Comparison of ENCODE assay signal across 11 cellular contexts in genomic region chr1:206700445-206701036, GRCh38. TPM values are rescaled to one million over a fixed set of nuclear protein-coding genes. Genes with fewer than 3 reads are reported as not detected.
DNase-seq lines count a peak whose midpoint lies in the region; ATAC-seq, FAIRE-seq and TF ChIP-seq lines count a peak whose summit lies in the region.
"Had no signal": no experiment of that assay in that cellular context is flagged by ENCODE, and none has a peak within 500 bp of the region (broad histone marks: within the 10 kb centered on the region; RNA-seq: fewer than 3 reads in every experiment).

No MANE protein-coding gene starts in this region.

- intact Hi-C loops in left ventricle myocardium inferior (cut with micrococcal nuclease) (no loop called here), thyroid gland (cut with DNase I) (no loop called here)

- WGBS in thyroid gland, 2 donors: 55 to 72% methylated on average over 2 of the region's 2 CpGs

- peaks cover 88% of the 10 kb centered on the region for H3K4me1 Mint-ChIP-seq in activated T-cell treated with anti-CD3 and anti-CD28 coated beads, Interleukin-2, amount 50 U/mL, for 72 hours (ENCODE audit: low read depth)

- H3K4me3 Mint-ChIP-seq in activated T-cell treated with anti-CD3 and anti-CD28 coated beads, Interleukin-2, amount 50 U/mL, for 72 hours: no peak overlapping the region
- H3K4me3 Mint-ChIP-seq: mesothelial cell of epicardium had no signal

- peak overlapping the region; percentile 36 for H3K27ac Mint-ChIP-seq in activated T-cell treated with anti-CD3 and anti-CD28 coated beads, Interleukin-2, amount 50 U/mL, for 72 hours
- H3K27ac Mint-ChIP-seq: mesothelial cell of epicardium had no signal

- no peaks in the 10 kb centered on the region for H3K9me3 ChIP-seq in left ventricle myocardium inferior (replicated peaks)
- no peaks in the 10 kb centered on the region for H3K9me3 ChIP-seq in thyroid gland

- H3K36me3 ChIP-seq in left ventricle myocardium inferior (peaks cover 8% of the 10 kb centered on the region), thyroid gland (no peaks in the 10 kb centered on the region)

- DNase-seq in activated T-cell treated with anti-CD3 and anti-CD28 coated beads, Interleukin-2, amount 50 U/mL, for 72 hours: no peak
- no peak for DNase-seq in activated T-cell treated with anti-CD3 and anti-CD28 coated beads, Interleukin-2, amount 50 U/mL, for 48 hours
- DNase-seq in SHP77 (lab: John Stamatoyannopoulos, UW) (peak; percentile 83 to 84), left ventricle myocardium inferior (no peak), thyroid gland (no peak), KBM-7 (no peak), GM12891 (ENCODE audit: insufficient read length, low spot score) (no peak)
- DNase-seq in activated CD4-positive, alpha-beta T cell treated with anti-CD3 and anti-CD28 coated beads for 48 hours: no peak
- DNase-seq: activated T-cell treated with anti-CD3 and anti-CD28 coated beads for 4 hours had no signal

- no peak for TF ChIP-seq CTCF in left ventricle myocardium inferior (IDR thresholded peaks at IDR 0.05; ENCODE audit: borderline replicate concordance)
- TF ChIP-seq CTCF in thyroid gland (IDR thresholded peaks at IDR 0.05): no peak

- ATAC-seq in activated T-cell treated with anti-CD3 and anti-CD28 coated beads, Interleukin-2, amount 50 U/mL, for 72 hours (replicated peaks in 1 of 2): no peak

- H3K27ac ChIP-seq in left ventricle myocardium inferior (replicated peaks) (peak overlapping the region; percentile 97), thyroid gland (peak overlapping the region in 2 of 3 donors; percentile 5 to 29)

- H3K4me3 ChIP-seq in left ventricle myocardium inferior (peak overlapping the region; percentile 16), thyroid gland (replicated peaks in 1 of 3) (no peak overlapping the region)

- FAIRE-seq in GM12891 (lab: Jason Lieb, UNC): no peak
- FAIRE-seq: GM18507 had no signal

- H3K27me3 ChIP-seq in left ventricle myocardium inferior (ENCODE audit: low read depth) (no peaks in the 10 kb centered on the region), thyroid gland (no peaks in the 10 kb centered on the region)

- H3K36me3 Mint-ChIP-seq in activated T-cell treated with anti-CD3 and anti-CD28 coated beads, Interleukin-2, amount 50 U/mL, for 72 hours (ENCODE audit: insufficient read depth in 2 of 2): peaks cover 2 to 16% of the 10 kb centered on the region in 2 donors

- H3K4me1 ChIP-seq in left ventricle myocardium inferior (peaks cover 100% of the 10 kb centered on the region), thyroid gland (peaks cover 22 to 65% of the 10 kb centered on the region in 2 donors)

- H3K9me3 Mint-ChIP-seq in activated T-cell treated with anti-CD3 and anti-CD28 coated beads, Interleukin-2, amount 50 U/mL, for 72 hours: no peaks in the 10 kb centered on the region
- H3K9me3 Mint-ChIP-seq: mesothelial cell of epicardium had no signal

- in situ Hi-C loops in KBM-7 (cut with MboI; ENCODE audit: low pct_unique_long_range_greater_than_20kb, low sequenced_read_pairs): no loop called here

- TF ChIP-seq POLR2A in thyroid gland (IDR thresholded peaks at IDR 0.05) (no peak), GM12891 (IDR thresholded peaks at IDR 0.05; ENCODE audit: low read depth, low read length) (no peak)

- no peaks in the 10 kb centered on the region for H3K27me3 Mint-ChIP-seq in activated T-cell treated with anti-CD3 and anti-CD28 coated beads, Interleukin-2, amount 50 U/mL, for 72 hours (ENCODE audit: low read depth)

TF ChIP-seq in GM12891, 5 proteins besides CTCF, POLR2A, EP300 and RAD21:
- TF ChIP-seq SPI1 (IDR thresholded peaks at IDR 0.05; ENCODE audit: low read depth, low read length): no peak
- no peak for TF ChIP-seq POLR2AphosphoS5 (IDR thresholded peaks at IDR 0.05; ENCODE audit: low read depth, low read length)
- TF ChIP-seq POU2F2 (IDR thresholded peaks at IDR 0.05; ENCODE audit: low read depth, low read length): no peak
- TF ChIP-seq PAX5 (IDR thresholded peaks at IDR 0.05; ENCODE audit: insufficient read depth, low read length, severe bottlenecking): no peak
- TF ChIP-seq TAF1 (IDR thresholded peaks at IDR 0.05; ENCODE audit: low read depth, low read length): no peak
TF ChIP-seq in GM12891: peak in this region for 0.

RNA-seq across cellular contexts. Expression of gene MAPKAPK2, which starts 15.8 kb away (rescaled TPM):
- total RNA-seq in activated T-cell treated with anti-CD3 and anti-CD28 coated beads, Interleukin-2, amount 50 U/mL, for 72 hours: 100 to 1,000 TPM; 101 to 102 TPM
- total RNA-seq in left ventricle myocardium inferior (215 TPM), thyroid gland (10 to 100 TPM; 48.5 to 64.0 (median 59.9) TPM)
- polyA plus RNA-seq in GM12891 (2012; ENCODE audit: low read depth, missing spikeins): 59.4 TPM

Comparison
In these comparisons a context has a peak if more than half of its experiments do, and no peak if none do; other contexts are left out.
1. DNase-seq: peak in SHP77 (2 of 2); none in activated T-cell treated with anti-CD3 and anti-CD28 coated beads, Interleukin-2, amount 50 U/mL, for 72 hours (0 of 2), activated T-cell treated with anti-CD3 and anti-CD28 coated beads, Interleukin-2, amount 50 U/mL, for 48 hours (0 of 2), left ventricle myocardium inferior (single experiment), thyroid gland (0 of 2), KBM-7 (single experiment), activated CD4-positive, alpha-beta T cell treated with anti-CD3 and anti-CD28 coated beads for 48 hours (single experiment) and GM12891 (single experiment).